Comparison of ENCODE assay signal across 7 cellular contexts in the genomic region with DNA sequence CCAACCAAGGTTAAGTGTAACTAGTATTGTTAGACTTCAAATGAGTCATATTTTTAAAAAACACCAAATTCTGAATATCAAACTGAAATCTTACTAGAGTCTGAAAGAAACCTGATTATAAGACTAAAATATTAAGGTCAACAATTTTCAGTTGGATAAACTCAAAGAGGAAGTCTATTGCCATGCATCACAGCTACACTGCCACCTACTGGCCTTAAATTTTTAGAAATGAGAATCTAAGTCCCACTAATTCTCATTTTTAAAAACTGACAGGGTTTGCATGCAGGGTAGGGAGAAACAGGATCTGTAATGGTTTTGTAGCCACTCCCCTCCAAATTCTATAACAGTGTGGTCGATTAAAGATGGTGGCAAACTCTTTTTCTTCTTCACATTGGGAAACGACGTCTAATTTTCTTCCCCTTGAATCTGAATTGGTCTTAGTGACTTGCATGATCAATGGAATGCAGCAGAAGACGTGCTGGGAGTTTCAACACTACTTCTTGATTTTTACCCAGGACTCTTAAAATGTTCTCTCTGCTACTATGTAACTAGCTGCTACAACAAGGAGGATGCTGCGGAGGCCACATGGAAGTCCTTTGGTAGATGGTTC.
DNase-seq lines count a peak whose midpoint lies in the region; ATAC-seq and TF ChIP-seq lines count a peak whose summit lies in the region.

No MANE protein-coding gene starts in this region.

- H3K4me3 Mint-ChIP-seq in chondrocyte (ENCODE audit: unreplicated experiment) (no peak overlapping the region), neural crest cell (no peak overlapping the region)
- H3K4me3 Mint-ChIP-seq in activated CD8-positive, alpha-beta memory T cell treated with anti-CD3 and anti-CD28 coated beads, Interleukin-2, amount 10 ng/mL, durations not matched to agents 7 days and 5 days = no peak overlapping the region

- no peaks in the 10 kb centered on the region for H3K36me3 Mint-ChIP-seq in chondrocyte (ENCODE audit: low read depth)
- no peaks in the 10 kb centered on the region for H3K36me3 Mint-ChIP-seq in neural crest cell (ENCODE audit: low read depth)
- H3K36me3 Mint-ChIP-seq in activated CD8-positive, alpha-beta memory T cell treated with anti-CD3 and anti-CD28 coated beads, Interleukin-2, amount 10 ng/mL, durations not matched to agents 7 days and 5 days = no peaks in the 10 kb centered on the region

- H3K27me3 Mint-ChIP-seq in chondrocyte (ENCODE audit: low read depth) (no peaks in the 10 kb centered on the region), neural crest cell (ENCODE audit: low read depth) (no peaks in the 10 kb centered on the region)
- H3K27me3 Mint-ChIP-seq in activated CD8-positive, alpha-beta memory T cell treated with anti-CD3 and anti-CD28 coated beads, Interleukin-2, amount 10 ng/mL, durations not matched to agents 7 days and 5 days = peaks cover 5% of the 10 kb centered on the region

- TF ChIP-seq CTCF in chondrocyte (IDR thresholded peaks at IDR 0.05) = peak; percentile 81
- TF ChIP-seq CTCF in neural crest cell (conservative IDR thresholded peaks at IDR 0.05) = peak; percentile 71

- H3K9me3 Mint-ChIP-seq in chondrocyte (ENCODE audit: low read depth) (peaks cover 3% of the 10 kb centered on the region), neural crest cell (no peaks in the 10 kb centered on the region)
- H3K9me3 Mint-ChIP-seq in activated CD8-positive, alpha-beta memory T cell treated with anti-CD3 and anti-CD28 coated beads, Interleukin-2, amount 10 ng/mL, durations not matched to agents 7 days and 5 days (ENCODE audit: low read depth) = no peaks in the 10 kb centered on the region

- DNase-seq in EL (peak; percentile 33), NCI-H345 (lab: John Stamatoyannopoulos, UW) (peak; percentile 16), chondrocyte (ENCODE audit: low spot score) (no peak), neural crest cell (ENCODE audit: low read depth, low spot score) (no peak), amniotic stem cell (lab: John Stamatoyannopoulos, UW) (no peak)
- no peak for DNase-seq in activated CD8-positive, alpha-beta memory T cell treated with anti-CD3 and anti-CD28 coated beads, Interleukin-2, amount 10 ng/mL, durations not matched to agents 7 days and 5 days

- ATAC-seq in GM21786 (IDR thresholded peaks at IDR 0.05; ENCODE audit: unreplicated experiment) = peak; percentile 60
- no peak for ATAC-seq in activated CD8-positive, alpha-beta memory T cell treated with anti-CD3 and anti-CD28 coated beads, Interleukin-2, amount 10 ng/mL, durations not matched to agents 7 days and 5 days

- H3K27ac Mint-ChIP-seq in chondrocyte (ENCODE audit: unreplicated experiment) (no peak overlapping the region), neural crest cell (ENCODE audit: unreplicated experiment) (no peak overlapping the region)
- H3K27ac Mint-ChIP-seq in activated CD8-positive, alpha-beta memory T cell treated with anti-CD3 and anti-CD28 coated beads, Interleukin-2, amount 10 ng/mL, durations not matched to agents 7 days and 5 days = no peak overlapping the region

- CTCF ChIA-PET in activated CD8-positive, alpha-beta memory T cell treated with anti-CD3 and anti-CD28 coated beads, Interleukin-2, amount 10 ng/mL, durations not matched to agents 7 days and 5 days (lab: Charles Lee) = interaction anchor here (1.3 to 1.6 kb wide), 2 partner anchors 14 to 18 kb away, joined by 4 to 6 read pairs; no protein-coding TSS in a partner anchor

- H3K4me1 Mint-ChIP-seq in chondrocyte (ENCODE audit: low read depth) (peaks cover 18% of the 10 kb centered on the region), neural crest cell (peaks cover 16% of the 10 kb centered on the region)
- no peaks in the 10 kb centered on the region for H3K4me1 Mint-ChIP-seq in activated CD8-positive, alpha-beta memory T cell treated with anti-CD3 and anti-CD28 coated beads, Interleukin-2, amount 10 ng/mL, durations not matched to agents 7 days and 5 days

Comparison
In these comparisons a context has a peak if more than half of its experiments do, and no peak if none do; other contexts are left out.
1. DNase-seq: peak in EL (single experiment) and NCI-H345 (single experiment); none in chondrocyte (single experiment), neural crest cell (single experiment), amniotic stem cell (single experiment) and activated CD8-positive, alpha-beta memory T cell treated with anti-CD3 and anti-CD28 coated beads, Interleukin-2, amount 10 ng/mL, durations not matched to agents 7 days and 5 days (single experiment).